21 cellular contexts compared by ENCODE assay signal in the genomic region with DNA sequence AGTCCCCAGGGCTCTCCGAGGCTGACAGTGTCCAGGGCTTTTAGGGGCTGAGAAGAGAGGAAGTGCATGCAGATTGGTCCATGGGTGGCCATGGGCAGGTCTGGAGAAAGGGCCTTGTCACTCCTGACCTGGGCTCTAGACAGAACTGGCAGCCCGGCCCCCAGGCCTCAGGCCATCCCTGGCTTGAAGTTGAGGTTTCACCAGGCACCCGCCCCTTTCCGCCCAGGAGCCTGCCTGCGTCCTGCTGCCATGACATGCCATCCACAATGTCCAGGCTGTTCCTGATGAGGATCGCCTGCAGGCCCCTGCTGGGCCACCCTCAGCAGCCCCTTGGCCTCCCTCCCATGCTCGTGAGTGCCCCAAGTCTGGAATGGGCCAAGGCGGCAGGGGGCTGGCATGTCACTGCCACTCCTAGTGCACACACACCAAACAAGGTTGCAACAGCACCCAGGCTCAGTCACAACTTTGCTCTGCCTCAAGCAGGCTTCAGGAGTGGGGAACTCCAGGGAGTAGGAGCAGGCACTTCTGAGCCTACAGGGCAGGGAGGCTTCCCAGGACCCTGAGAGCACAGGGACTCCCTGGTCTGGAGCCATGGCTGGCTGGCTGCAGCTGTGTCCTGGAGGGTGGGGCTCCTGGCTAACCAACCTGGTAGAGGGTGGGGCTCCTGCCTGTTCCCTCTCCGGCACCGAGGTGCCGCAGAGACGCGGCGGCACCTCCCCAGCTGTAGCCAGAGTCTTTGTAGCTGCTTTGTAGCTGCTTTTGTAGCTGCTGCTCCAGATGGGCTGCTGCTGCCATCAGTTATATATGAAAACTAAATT.
DNase-seq lines count a peak whose midpoint lies in the region; ATAC-seq and TF ChIP-seq lines count a peak whose summit lies in the region.
"Had no signal": no experiment of that assay in that cellular context is flagged by ENCODE, and none has a peak within 500 bp of the region (broad histone marks: within the 10 kb centered on the region; RNA-seq: fewer than 3 reads in every experiment).

No MANE protein-coding gene starts in this region.

- H3K27ac ChIP-seq in right atrium auricular region: no peak overlapping the region
- H3K27ac ChIP-seq: ascending aorta, dorsolateral prefrontal cortex, Peyer's patch, SJSA1, thoracic aorta had no signal

- H3K36me3 ChIP-seq in right atrium auricular region: no peaks in the 10 kb centered on the region
- H3K36me3 ChIP-seq: ascending aorta, Peyer's patch, SJSA1, thoracic aorta had no signal

- ATAC-seq in left ventricle myocardium superior: no peak

- H3K4me3 ChIP-seq in right atrium auricular region: no peak overlapping the region
- H3K4me3 ChIP-seq: ascending aorta, dorsolateral prefrontal cortex, Peyer's patch, SJSA1, thoracic aorta had no signal

- H3K27me3 ChIP-seq in right atrium auricular region: no peaks in the 10 kb centered on the region
- H3K27me3 ChIP-seq: ascending aorta, dorsolateral prefrontal cortex, Peyer's patch, SJSA1 had no signal

- peak; percentile 21 for DNase-seq in left ventricle myocardium superior
- no peak for DNase-seq in right atrium auricular region (ENCODE audit: low spot score)
- peak; percentile 21 for DNase-seq in NCI-H69 (lab: John Stamatoyannopoulos, UW)
- DNase-seq in mesenteric fat pad (ENCODE audit: low spot score): peak; percentile 76
- no peak for DNase-seq in foreskin melanocyte
- DNase-seq in NCI-H1436 (lab: John Stamatoyannopoulos, UW): no peak
- DNase-seq in nucleus accumbens (lab: John Stamatoyannopoulos, UW): no peak
- DNase-seq: activated naive CD4-positive, alpha-beta T cell treated with anti-CD3 and anti-CD28 coated beads, Interleukin-2, amount 50 U/mL, for 16 hours; activated T-cell treated with anti-CD3 and anti-CD28 coated beads, Interleukin-2, amount 50 U/mL, for 48 hours; CD4-positive, alpha-beta T cell; KG1; MM.1S; NCI-H1417; retina; stimulated activated CD4-positive, alpha-beta T cell treated with anti-CD3 and anti-CD28 coated beads, Interleukin-4, amount 100 ng/mL, for 1 hour; stimulated activated naive CD4-positive, alpha-beta T cell had no signal

- no peaks in the 10 kb centered on the region for H3K4me1 ChIP-seq in right atrium auricular region
- H3K4me1 ChIP-seq: ascending aorta, Peyer's patch, SJSA1 had no signal

- no peak for TF ChIP-seq CTCF in right atrium auricular region (IDR thresholded peaks at IDR 0.05)

- no peaks in the 10 kb centered on the region for H3K9me3 ChIP-seq in right atrium auricular region
- H3K9me3 ChIP-seq: ascending aorta, Peyer's patch, SJSA1, thoracic aorta had no signal

- intact Hi-C loops in left ventricle myocardium superior (cut with micrococcal nuclease): no loop called here

Comparison
In these comparisons a context has a peak if more than half of its experiments do, and no peak if none do; other contexts are left out.
1. DNase-seq: peak in left ventricle myocardium superior (single experiment), NCI-H69 (single experiment) and mesenteric fat pad (single experiment); none in right atrium auricular region (single experiment), foreskin melanocyte (single experiment), NCI-H1436 (single experiment) and nucleus accumbens (0 of 56).